In genomic region chr18:13538630-13539029, GRCh38 we compare ENCODE assay signal across 13 cellular contexts.
DNase-seq lines count a peak whose midpoint lies in the region; ATAC-seq and TF ChIP-seq lines count a peak whose summit lies in the region.
"Had no signal": no experiment of that assay in that cellular context is flagged by ENCODE, and none has a peak within 500 bp of the region (broad histone marks: within the 10 kb centered on the region; RNA-seq: fewer than 3 reads in every experiment).

No MANE protein-coding gene starts in this region.

- no peak for DNase-seq in breast epithelium (ENCODE audit: low spot score in 2 of 2)
- no peak for DNase-seq in MCF 10A (ENCODE audit: unreplicated experiment)
- DNase-seq in SK-N-MC (ENCODE audit: low read depth, low spot score): no peak
- DNase-seq in lower lobe of right lung: no peak
- DNase-seq in posterior cingulate gyrus: no peak
- no peak for DNase-seq in stimulated activated effector memory CD8-positive, alpha-beta T cell treated with anti-CD3 and anti-CD28 coated beads, Interleukin-12 subunit alpha, Interleukin-12 subunit beta, amount 100 ng/mL, for 72 hours (ENCODE audit: low spot score in 2 of 2)
- DNase-seq: EL, NCI-H1694 treated with DMSO at 0.1 percent for 48 hours, SHP77 had no signal

- H3K9me3 Mint-ChIP-seq in MCF 10A (ENCODE audit: unreplicated experiment): no peaks in the 10 kb centered on the region
- H3K9me3 Mint-ChIP-seq in stimulated activated effector memory CD8-positive, alpha-beta T cell treated with anti-CD3 and anti-CD28 coated beads, Interleukin-12 subunit alpha, Interleukin-12 subunit beta, amount 100 ng/mL, for 72 hours: no peaks in the 10 kb centered on the region

- H3K36me3 ChIP-seq in breast epithelium (no peaks in the 10 kb centered on the region), SK-N-MC (ENCODE audit: insufficient read depth, low read length) (no peaks in the 10 kb centered on the region), lower lobe of right lung (no peaks in the 10 kb centered on the region), thymus (ENCODE audit: control insufficient read depth, insufficient read depth) (peaks cover 14% of the 10 kb centered on the region)

- no peak overlapping the region for H3K4me3 Mint-ChIP-seq in MCF 10A (ENCODE audit: unreplicated experiment)
- H3K4me3 Mint-ChIP-seq in stimulated activated effector memory CD8-positive, alpha-beta T cell treated with anti-CD3 and anti-CD28 coated beads, Interleukin-12 subunit alpha, Interleukin-12 subunit beta, amount 100 ng/mL, for 72 hours: no peak overlapping the region

- 95% methylated on average over 2 of the region's 2 CpGs for WGBS in thymus

- no peaks in the 10 kb centered on the region for H3K27me3 Mint-ChIP-seq in MCF 10A (ENCODE audit: insufficient read depth, unreplicated experiment)

- intact Hi-C loops in breast epithelium (cut with DNase I; ENCODE audit: low total_unique reads) (no loop called here), MCF 10A (cut with micrococcal nuclease) (no loop called here), lower lobe of right lung (cut with DNase I) (no loop called here), posterior cingulate gyrus (cut with DNase I) (no loop called here)

- no peak overlapping the region for H3K4me3 ChIP-seq in breast epithelium
- H3K4me3 ChIP-seq in SK-N-MC: no peak overlapping the region
- H3K4me3 ChIP-seq in lower lobe of right lung: no peak overlapping the region
- H3K4me3 ChIP-seq in thymus (ENCODE audit: low read length): no peak overlapping the region

- H3K4me1 ChIP-seq in breast epithelium: peaks cover 3 to 7% of the 10 kb centered on the region in 2 donors
- peaks cover 17% of the 10 kb centered on the region for H3K4me1 ChIP-seq in lower lobe of right lung
- peaks cover 33% of the 10 kb centered on the region for H3K4me1 ChIP-seq in thymus (ENCODE audit: control insufficient read depth, insufficient read depth, low read length)
- H3K4me1 ChIP-seq: parathyroid adenoma had no signal

- H3K4me1 Mint-ChIP-seq in MCF 10A (ENCODE audit: insufficient read depth, unreplicated experiment): no peaks in the 10 kb centered on the region
- H3K4me1 Mint-ChIP-seq in stimulated activated effector memory CD8-positive, alpha-beta T cell treated with anti-CD3 and anti-CD28 coated beads, Interleukin-12 subunit alpha, Interleukin-12 subunit beta, amount 100 ng/mL, for 72 hours: peaks cover 27% of the 10 kb centered on the region

- no peak for TF ChIP-seq POLR2A in breast epithelium (IDR thresholded peaks at IDR 0.05)

- no TSS peak for BruUV-seq in MCF 10A (replicated peaks; lab: Mats Ljungman, UMichigan)

- CTCF ChIA-PET in MCF 10A (lab: Yijun Ruan, JAX): interaction anchor here (0.9 to 1.1 kb wide), 2 partner anchors 11 to 20 kb away, joined by 3 to 6 read pairs; no protein-coding TSS in a partner anchor

- H3K27ac Mint-ChIP-seq in MCF 10A (ENCODE audit: low read depth, unreplicated experiment): no peak overlapping the region
- H3K27ac Mint-ChIP-seq in stimulated activated effector memory CD8-positive, alpha-beta T cell treated with anti-CD3 and anti-CD28 coated beads, Interleukin-12 subunit alpha, Interleukin-12 subunit beta, amount 100 ng/mL, for 72 hours: no peak overlapping the region

- H3K27me3 ChIP-seq in breast epithelium (no peaks in the 10 kb centered on the region), lower lobe of right lung (ENCODE audit: low read depth) (no peaks in the 10 kb centered on the region), thymus (ENCODE audit: control insufficient read depth, insufficient read depth) (no peaks in the 10 kb centered on the region)

- TF ChIP-seq CTCF in breast epithelium (IDR thresholded peaks at IDR 0.05): no peak
- no peak for TF ChIP-seq CTCF in MCF 10A (IDR thresholded peaks at IDR 0.05; ENCODE audit: unreplicated experiment)
- no peak for TF ChIP-seq CTCF in lower lobe of right lung (IDR thresholded peaks at IDR 0.05)

- ATAC-seq in lower lobe of right lung (no peak), GM21786 (IDR thresholded peaks at IDR 0.05; ENCODE audit: unreplicated experiment) (no peak)
- ATAC-seq in stimulated activated effector memory CD8-positive, alpha-beta T cell treated with anti-CD3 and anti-CD28 coated beads, Interleukin-12 subunit alpha, Interleukin-12 subunit beta, amount 100 ng/mL, for 72 hours: no peak

- H3K27ac ChIP-seq in breast epithelium (peak overlapping the region; percentile 34 to 63), SK-N-MC (peak overlapping the region; percentile 9; the same call in 1 of the 2 replicates), lower lobe of right lung (peak overlapping the region; percentile 20), thymus (ENCODE audit: low read depth) (peak overlapping the region; percentile 71)
- H3K27ac ChIP-seq: KMS-11, parathyroid adenoma had no signal

- no peak overlapping the region for H3K9ac ChIP-seq in SK-N-MC (ENCODE audit: insufficient read length)
- H3K9ac ChIP-seq: KMS-11, parathyroid adenoma had no signal

- no peaks in the 10 kb centered on the region for H3K36me3 Mint-ChIP-seq in MCF 10A (ENCODE audit: insufficient read depth, unreplicated experiment)
- H3K36me3 Mint-ChIP-seq in stimulated activated effector memory CD8-positive, alpha-beta T cell treated with anti-CD3 and anti-CD28 coated beads, Interleukin-12 subunit alpha, Interleukin-12 subunit beta, amount 100 ng/mL, for 72 hours: no peaks in the 10 kb centered on the region

- no peaks in the 10 kb centered on the region for H3K9me3 ChIP-seq in breast epithelium
- no peaks in the 10 kb centered on the region for H3K9me3 ChIP-seq in SK-N-MC (ENCODE audit: low read depth, low read length)
- no peaks in the 10 kb centered on the region for H3K9me3 ChIP-seq in lower lobe of right lung
- H3K9me3 ChIP-seq in thymus (ENCODE audit: control insufficient read depth): no peaks in the 10 kb centered on the region

- POLR2A ChIA-PET in MCF 10A (lab: Yijun Ruan, JAX): interaction anchor here (0.7 to 1.5 kb wide), 2 partner anchors 11 to 61 kb away, joined by 3 read pairs; no protein-coding TSS in a partner anchor

Comparison
In these comparisons a context has a peak if more than half of its experiments do, and no peak if none do; other contexts are left out.
1. H3K27ac ChIP-seq: peak in every context shown above with its lines; median percentile 71 in thymus; 48 in breast epithelium; 20 in lower lobe of right lung; 9 in SK-N-MC.